ENCODE assay signal across 2 cellular contexts in genomic region chr21:28317177-28317950, GRCh38.
A peak's percentile ranks its signal among the peaks of the same experiment; 100 is the strongest.
TF ChIP-seq lines count a peak whose summit lies in the region.

No MANE protein-coding gene starts in this region.

TF ChIP-seq in liver, 16 proteins besides CTCF, POLR2A, EP300 and RAD21 (continued from another document):
- TF ChIP-seq REST (IDR thresholded peaks at IDR 0.05) = no peak
- TF ChIP-seq YY1 (IDR thresholded peaks at IDR 0.05) = peak; percentile 18
- no peak for TF ChIP-seq FOXA1 (IDR thresholded peaks at IDR 0.05)
- TF ChIP-seq HNF4G (IDR thresholded peaks at IDR 0.05) = peak; percentile 27
- TF ChIP-seq RXRA (IDR thresholded peaks at IDR 0.05) = peak; percentile 76 to 83
- no peak for TF ChIP-seq TAF1 (conservative IDR thresholded peaks at IDR 0.05)
- TF ChIP-seq ZBTB33 (IDR thresholded peaks at IDR 0.05) = peak; percentile 25
TF ChIP-seq in liver: peak in this region for 8.

TF ChIP-seq in HepG2, 621 proteins besides CTCF, POLR2A, EP300 and RAD21 (continued from another document):
- no peak for TF ChIP-seq ZNF557 (CRISPR knock-in tag; IDR thresholded peaks at IDR 0.05)
- TF ChIP-seq HDAC6 (IDR thresholded peaks at IDR 0.05; ENCODE audit: low read depth, low read length) = no peak
- no peak for TF ChIP-seq MEIS2 (CRISPR knock-in tag; IDR thresholded peaks at IDR 0.05)
- TF ChIP-seq ONECUT2 (CRISPR knock-in tag; IDR thresholded peaks at IDR 0.05) = no peak
- no peak for TF ChIP-seq ZZZ3 (CRISPR knock-in tag; IDR thresholded peaks at IDR 0.05; ENCODE audit: borderline replicate concordance)
- TF ChIP-seq ZNF800 (CRISPR knock-in tag; IDR thresholded peaks at IDR 0.05) = no peak
- no peak for TF ChIP-seq NFKBIZ (CRISPR knock-in tag; IDR thresholded peaks at IDR 0.05)
- no peak for TF ChIP-seq ZNF10 (CRISPR knock-in tag; IDR thresholded peaks at IDR 0.05; ENCODE audit: borderline replicate concordance, low read depth)
- no peak for TF ChIP-seq SRSF9 (IDR thresholded peaks at IDR 0.05; ENCODE audit: borderline replicate concordance, insufficient read depth, low read depth, low read length, poor library complexity, severe bottlenecking)
- TF ChIP-seq ZNF839 (CRISPR knock-in tag; IDR thresholded peaks at IDR 0.05; ENCODE audit: borderline replicate concordance) = no peak
